15 cellular contexts compared by ENCODE assay signal in genomic region chr3:10471337-10471721, GRCh38. TPM values are rescaled to one million over a fixed set of nuclear protein-coding genes. Genes with fewer than 3 reads are reported as not detected.
DNase-seq lines count a peak whose midpoint lies in the region; ATAC-seq, FAIRE-seq and TF ChIP-seq lines count a peak whose summit lies in the region.
"Had no signal": no experiment of that assay in that cellular context is flagged by ENCODE, and none has a peak within 500 bp of the region (broad histone marks: within the 10 kb centered on the region; RNA-seq: fewer than 3 reads in every experiment).

No MANE protein-coding gene starts in this region.

- H3K27me3 ChIP-seq in H1 (replicated peaks in 1 of 4; ENCODE audit: control insufficient read depth in 3 of 4, extremely low read depth in 1 of 4, insufficient read depth in 3 of 4, low read length in 3 of 4) (no peaks in the 10 kb centered on the region), neuronal stem cell (ENCODE audit: control insufficient read depth in 3 of 3, insufficient read depth in 3 of 3, low read depth in 1 of 3, low read length in 3 of 3) (peaks cover 0 to 8% (median 0%) of the 10 kb centered on the region in 3 experiments)
- H3K27me3 ChIP-seq: vagina had no signal

- ATAC-seq in GM18861 (IDR thresholded peaks at IDR 0.05; ENCODE audit: unreplicated experiment) = no peak
- no peak for ATAC-seq in stimulated activated effector memory CD8-positive, alpha-beta T cell treated with anti-CD3 and anti-CD28 coated beads, Interleukin-12 subunit alpha, Interleukin-12 subunit beta, amount 100 ng/mL, for 72 hours
- ATAC-seq: activated CD8-positive, alpha-beta memory T cell treated with anti-CD3 and anti-CD28 coated beads, Interleukin-2, amount 10 ng/mL, durations not matched to agents 7 days and 5 days; T-helper 17 cell had no signal

- H3K4me1 Mint-ChIP-seq in activated CD4-positive, alpha-beta T cell treated with anti-CD3 and anti-CD28 coated beads, Interleukin-2, amount 10 ng/mL, durations not matched to agents 24 days and 14 days = peaks cover 4% of the 10 kb centered on the region
- peaks cover 9% of the 10 kb centered on the region for H3K4me1 Mint-ChIP-seq in endothelial cell (ENCODE audit: unreplicated experiment)
- peaks cover 12% of the 10 kb centered on the region for H3K4me1 Mint-ChIP-seq in stimulated activated effector memory CD8-positive, alpha-beta T cell treated with anti-CD3 and anti-CD28 coated beads, Interleukin-12 subunit alpha, Interleukin-12 subunit beta, amount 100 ng/mL, for 72 hours
- H3K4me1 Mint-ChIP-seq: immature natural killer cell had no signal

- H2AK5ac ChIP-seq in H1 (ENCODE audit: low read depth, low read length) = no peak overlapping the region
- H2AK5ac ChIP-seq in neuronal stem cell (ENCODE audit: low read depth, low read length) = peak overlapping the region; percentile 71

- TF ChIP-seq POLR2A in H1 (IDR thresholded peaks at IDR 0.05; ENCODE audit: control extremely low read depth in 1 of 2, low read depth in 2 of 2, low read length in 2 of 2) = no peak

- no peaks in the 10 kb centered on the region for H4K20me1 ChIP-seq in H1 (replicated peaks in 1 of 2; ENCODE audit: control insufficient read depth in 1 of 2, insufficient read depth in 2 of 2, low read length in 2 of 2)

- no peak overlapping the region for H4K91ac ChIP-seq in H1 (replicated peaks; ENCODE audit: insufficient read length, low read length)
- no peak overlapping the region for H4K91ac ChIP-seq in neuronal stem cell (ENCODE audit: low read depth, low read length, poor library complexity)

- H3K4me2 ChIP-seq in H1 (ENCODE audit: insufficient read depth in 1 of 2, low read depth in 2 of 2, low read length in 2 of 2) (peak overlapping the region; percentile 38 to 62), neuronal stem cell (ENCODE audit: insufficient read depth, low read length, poor library complexity, severe bottlenecking) (peak overlapping the region; percentile 90)

- no peak overlapping the region for H3K4me3 Mint-ChIP-seq in activated CD4-positive, alpha-beta T cell treated with anti-CD3 and anti-CD28 coated beads, Interleukin-2, amount 10 ng/mL, durations not matched to agents 24 days and 14 days
- H3K4me3 Mint-ChIP-seq in endothelial cell (ENCODE audit: unreplicated experiment) = no peak overlapping the region
- H3K4me3 Mint-ChIP-seq in stimulated activated effector memory CD8-positive, alpha-beta T cell treated with anti-CD3 and anti-CD28 coated beads, Interleukin-12 subunit alpha, Interleukin-12 subunit beta, amount 100 ng/mL, for 72 hours = no peak overlapping the region
- H3K4me3 Mint-ChIP-seq: activated CD8-positive, alpha-beta memory T cell treated with anti-CD3 and anti-CD28 coated beads, Interleukin-2, amount 10 ng/mL, durations not matched to agents 7 days and 5 days; immature natural killer cell; T-helper 17 cell had no signal

- H3K9me3 Mint-ChIP-seq in activated CD4-positive, alpha-beta T cell treated with anti-CD3 and anti-CD28 coated beads, Interleukin-2, amount 10 ng/mL, durations not matched to agents 24 days and 14 days = no peaks in the 10 kb centered on the region
- no peaks in the 10 kb centered on the region for H3K9me3 Mint-ChIP-seq in endothelial cell (ENCODE audit: unreplicated experiment)
- no peaks in the 10 kb centered on the region for H3K9me3 Mint-ChIP-seq in stimulated activated effector memory CD8-positive, alpha-beta T cell treated with anti-CD3 and anti-CD28 coated beads, Interleukin-12 subunit alpha, Interleukin-12 subunit beta, amount 100 ng/mL, for 72 hours
- H3K9me3 Mint-ChIP-seq: immature natural killer cell had no signal

- H2BK5ac ChIP-seq in H1 (ENCODE audit: low read depth, low read length) (no peak overlapping the region), neuronal stem cell (ENCODE audit: low read length) (peak overlapping the region; percentile 78)

- H3K23ac ChIP-seq in H1 (ENCODE audit: insufficient read length) = no peak overlapping the region
- H3K23ac ChIP-seq in neuronal stem cell (ENCODE audit: low read depth, low read length, poor library complexity) = no peak overlapping the region

- H3K4me1 ChIP-seq in H1 (replicated peaks in 1 of 4; ENCODE audit: control insufficient read depth in 3 of 4, insufficient read depth in 4 of 4, low read length in 3 of 4) = peaks cover 3 to 15% (median 8%) of the 10 kb centered on the region in 4 experiments
- H3K4me1 ChIP-seq in neuronal stem cell (ENCODE audit: control insufficient read depth in 2 of 2, insufficient read depth in 1 of 2, low read depth in 1 of 2, low read length in 2 of 2) = peaks cover 9 to 18% of the 10 kb centered on the region in 2 donors
- H3K4me1 ChIP-seq: vagina had no signal

- TF ChIP-seq CTCF in H1 (IDR thresholded peaks at IDR 0.05; ENCODE audit: control extremely low read depth in 1 of 3, insufficient read depth in 1 of 3, low read depth in 1 of 3, low read length in 3 of 3) (no peak), endothelial cell (IDR thresholded peaks at IDR 0.05; ENCODE audit: unreplicated experiment) (no peak)

- no peak for TF ChIP-seq RAD21 in H1 (IDR thresholded peaks at IDR 0.05 in 1 of 2, conservative IDR thresholded peaks at IDR 0.05 in 1 of 2; ENCODE audit: low read depth in 2 of 2, low read length in 2 of 2)

- no peak overlapping the region for H2BK20ac ChIP-seq in H1 (ENCODE audit: low read length)

- H3K79me1 ChIP-seq in H1 (ENCODE audit: low read depth, low read length) (no peaks in the 10 kb centered on the region), neuronal stem cell (ENCODE audit: low read depth, low read length) (no peaks in the 10 kb centered on the region)

- no peak for FAIRE-seq in H1 (lab: Jason Lieb, UNC)
- FAIRE-seq: endothelial cell of umbilical vein had no signal

- H2BK120ac ChIP-seq in H1 (replicated peaks; ENCODE audit: low read depth, low read length) (no peak overlapping the region), neuronal stem cell (ENCODE audit: low read depth, low read length) (no peak overlapping the region)

- WGBS in H1 (ENCODE audit: extremely low coverage in 1 of 2, insufficient coverage in 1 of 2, insufficient read length in 1 of 2, insufficient replicate concordance in 2 of 2, low coverage in 1 of 2, low lambda C conversion rate in 2 of 2, missing lambda C conversion rate in 1 of 2), 2 experiments = 62% methylated on average over 5 of the region's 8 CpGs; no CpG with 5 or more reads in 1 of the 2 experiments
- no CpG with 5 or more reads among the region's 8 CpGs for WGBS in neuronal stem cell (ENCODE audit: extremely low coverage in 2 of 2, insufficient read length in 2 of 2, insufficient replicate concordance in 1 of 2), 2 donors

- H3K27me3 Mint-ChIP-seq in activated CD4-positive, alpha-beta T cell treated with anti-CD3 and anti-CD28 coated beads, Interleukin-2, amount 10 ng/mL, durations not matched to agents 24 days and 14 days = peaks cover 15% of the 10 kb centered on the region
- H3K27me3 Mint-ChIP-seq in endothelial cell (ENCODE audit: unreplicated experiment) = peaks cover 5% of the 10 kb centered on the region

- H3K9ac ChIP-seq in H1 (replicated peaks in 1 of 4; ENCODE audit: extremely low read depth in 1 of 4, low read depth in 3 of 4, low read length in 3 of 4) (0 out of 7 replicates have a peak overlapping the region, but pooled peaks of 1 of the 4 experiments have one; percentile 13), neuronal stem cell (ENCODE audit: low read depth, low read length, poor library complexity) (no peak overlapping the region)

- no peaks in the 10 kb centered on the region for H3K79me2 ChIP-seq in H1 (ENCODE audit: control insufficient read depth in 1 of 2, insufficient read depth in 2 of 2, low read length in 2 of 2)

- H3K18ac ChIP-seq in H1 (ENCODE audit: extremely low read depth, low read length) (no peak overlapping the region), neuronal stem cell (ENCODE audit: low read length) (peak overlapping the region; percentile 97)

- H2BK15ac ChIP-seq in H1 (ENCODE audit: low read length) = no peak overlapping the region
- H2BK15ac ChIP-seq in neuronal stem cell (ENCODE audit: low read length) = no peak overlapping the region

- H2BK12ac ChIP-seq in H1 (ENCODE audit: low read depth, low read length) (peak overlapping the region; percentile 75; the same call in 1 of the 2 replicates), neuronal stem cell (ENCODE audit: low read length) (no peak overlapping the region)

- no peaks in the 10 kb centered on the region for H3K36me3 Mint-ChIP-seq in activated CD4-positive, alpha-beta T cell treated with anti-CD3 and anti-CD28 coated beads, Interleukin-2, amount 10 ng/mL, durations not matched to agents 24 days and 14 days (ENCODE audit: low read depth)
- H3K36me3 Mint-ChIP-seq in endothelial cell (ENCODE audit: low read depth, unreplicated experiment) = no peaks in the 10 kb centered on the region
- no peaks in the 10 kb centered on the region for H3K36me3 Mint-ChIP-seq in stimulated activated effector memory CD8-positive, alpha-beta T cell treated with anti-CD3 and anti-CD28 coated beads, Interleukin-12 subunit alpha, Interleukin-12 subunit beta, amount 100 ng/mL, for 72 hours
- H3K36me3 Mint-ChIP-seq: activated CD8-positive, alpha-beta memory T cell treated with anti-CD3 and anti-CD28 coated beads, Interleukin-2, amount 10 ng/mL, durations not matched to agents 7 days and 5 days; immature natural killer cell had no signal

- H3K56ac ChIP-seq in H1 (replicated peaks; ENCODE audit: insufficient read length, low read depth, low read length) = no peak overlapping the region

- H3K4ac ChIP-seq in H1 (replicated peaks; ENCODE audit: insufficient read length, low read depth, low read length) (no peak overlapping the region), neuronal stem cell (ENCODE audit: low read length) (no peak overlapping the region)

- H3K4me3 ChIP-seq in H1 (ENCODE audit: extremely low read depth in 1 of 4, insufficient read depth in 2 of 4, low read depth in 3 of 4, low read length in 4 of 4) = peak overlapping the region in 3 of 4 experiments; percentile 21 to 50 (median 24); a peak in 5 of 8 replicates
- peak overlapping the region; percentile 1 to 39 for H3K4me3 ChIP-seq in neuronal stem cell (ENCODE audit: low read length in 2 of 2)
- H3K4me3 ChIP-seq: vagina had no signal

- no peak overlapping the region for H4K5ac ChIP-seq in H1 (ENCODE audit: insufficient read length, low read depth, low read length)

- intact Hi-C loops in activated CD4-positive, alpha-beta T cell treated with anti-CD3 and anti-CD28 coated beads, Interleukin-2, amount 10 ng/mL, durations not matched to agents 24 days and 14 days (cut with micrococcal nuclease) = no loop called here

- DNase-seq in activated CD4-positive, alpha-beta T cell treated with anti-CD3 and anti-CD28 coated beads, Interleukin-2, amount 10 ng/mL, durations not matched to agents 24 days and 14 days = no peak
- DNase-seq in activated CD4-positive, alpha-beta T cell treated with anti-CD3 and anti-CD28 coated beads, Interleukin-2, amount 50 U/mL, for 1 hour = no peak
- peak; percentile 24 for DNase-seq in NCI-H2029 treated with DMSO at 0.1 percent for 48 hours (lab: John Stamatoyannopoulos, UW)
- DNase-seq in H1 (ENCODE audit: low read depth in 1 of 2, low spot score in 2 of 2) = no peak
- peak; percentile 54 for DNase-seq in neuronal stem cell (ENCODE audit: low spot score)
- DNase-seq in endothelial cell (ENCODE audit: low spot score) = no peak
- DNase-seq in stimulated activated effector memory CD8-positive, alpha-beta T cell treated with anti-CD3 and anti-CD28 coated beads, Interleukin-12 subunit alpha, Interleukin-12 subunit beta, amount 100 ng/mL, for 72 hours (ENCODE audit: low spot score in 2 of 2) = no peak
- DNase-seq: activated CD8-positive, alpha-beta memory T cell treated with anti-CD3 and anti-CD28 coated beads, Interleukin-2, amount 10 ng/mL, durations not matched to agents 7 days and 5 days; GF-D8; immature natural killer cell; T-helper 17 cell had no signal

- H3K23me2 ChIP-seq in H1 (ENCODE audit: low read depth, low read length) = peaks cover 2% of the 10 kb centered on the region; the same call in 1 of the 2 replicates

- H3K27ac ChIP-seq in H1 (ENCODE audit: low read depth, low read length) (no peak overlapping the region), neuronal stem cell (replicated peaks; ENCODE audit: low read length) (peak overlapping the region; percentile 83)
- H3K27ac ChIP-seq: HL-60, vagina had no signal

- POLR2A ChIA-PET in H1 (lab: Charles Lee; ENCODE audit: partially characterized antibody) = interaction anchor here (0.6 kb wide), 1 partner anchor 162 kb away, joined by 3 read pairs; no protein-coding TSS in a partner anchor

- H3K36me3 ChIP-seq in H1 (ENCODE audit: control insufficient read depth in 2 of 4, insufficient read depth in 4 of 4, low read length in 3 of 4) = no peaks in the 10 kb centered on the region
- no peaks in the 10 kb centered on the region for H3K36me3 ChIP-seq in neuronal stem cell (replicated peaks in 1 of 2; ENCODE audit: control insufficient read depth in 2 of 2, insufficient read depth in 2 of 2, low read length in 2 of 2)
- H3K36me3 ChIP-seq: vagina had no signal

- no peak for TF ChIP-seq EP300 in H1 (IDR thresholded peaks at IDR 0.05; ENCODE audit: borderline replicate concordance in 1 of 2, low read depth in 2 of 2, low read length in 2 of 2)

- H4K8ac ChIP-seq in H1 (ENCODE audit: extremely low read depth, insufficient read depth, low read length) (no peak overlapping the region), neuronal stem cell (ENCODE audit: low read depth, low read length) (no peak overlapping the region)

- CTCF ChIA-PET in H1 (lab: Charles Lee; ENCODE audit: partially characterized antibody) = interaction anchor here (0.7 kb wide), 1 partner anchor 128 kb away, joined by 3 read pairs; no protein-coding TSS in a partner anchor

- H3K9me3 ChIP-seq in H1 (ENCODE audit: insufficient read depth in 2 of 2, low read depth in 1 of 2, low read length in 1 of 2) (no peaks in the 10 kb centered on the region), neuronal stem cell (replicated peaks in 1 of 2; ENCODE audit: control insufficient read depth in 2 of 2, insufficient read depth in 1 of 2, low read depth in 1 of 2, low read length in 2 of 2) (no peaks in the 10 kb centered on the region)
- H3K9me3 ChIP-seq: vagina had no signal

- H3K27ac Mint-ChIP-seq in activated CD4-positive, alpha-beta T cell treated with anti-CD3 and anti-CD28 coated beads, Interleukin-2, amount 10 ng/mL, durations not matched to agents 24 days and 14 days = peak overlapping the region; percentile 4
- H3K27ac Mint-ChIP-seq in endothelial cell (ENCODE audit: unreplicated experiment) = no peak overlapping the region
- H3K27ac Mint-ChIP-seq in stimulated activated effector memory CD8-positive, alpha-beta T cell treated with anti-CD3 and anti-CD28 coated beads, Interleukin-12 subunit alpha, Interleukin-12 subunit beta, amount 100 ng/mL, for 72 hours = no peak overlapping the region
- H3K27ac Mint-ChIP-seq: activated CD8-positive, alpha-beta memory T cell treated with anti-CD3 and anti-CD28 coated beads, Interleukin-2, amount 10 ng/mL, durations not matched to agents 7 days and 5 days; immature natural killer cell; T-helper 17 cell had no signal

- no peak overlapping the region for H3K14ac ChIP-seq in H1 (ENCODE audit: insufficient read length)
- H3K14ac ChIP-seq in neuronal stem cell (ENCODE audit: low read length) = no peak overlapping the region

- H2AFZ ChIP-seq in H1 (ENCODE audit: low read length) = no peak overlapping the region
- peak overlapping the region; percentile 80 for H2AFZ ChIP-seq in neuronal stem cell (ENCODE audit: low read length)

RNA-seq across cellular contexts. Expression of gene ATP2B2, which starts 34.1 kb away (rescaled TPM):
- total RNA-seq in activated CD4-positive, alpha-beta T cell treated with anti-CD3 and anti-CD28 coated beads, Interleukin-2, amount 10 ng/mL, durations not matched to agents 24 days and 14 days = 0.31 TPM in 1 of 2 replicates, not detected in the other
- 0.61 and 1.2 TPM in 2 replicates for total RNA-seq in H1 (2021; fragmentation: NEBNext Ultra II Directional; extraction: Animal tissue kit (Norgen Biotek cat#: 25700))
- polyA plus RNA-seq in H1 (2011; rRNA removed) = 0.14 and 0.20 TPM in 2 replicates
- polyA plus RNA-seq in H1 (2011; cell fraction: cytosol; rRNA removed) = 0.17 TPM
- polyA plus RNA-seq in H1 (2011; cell fraction: nucleus; rRNA removed) = 0.53 TPM
- 0.08 to 0.39 TPM (median 0.32 TPM) in 4 replicates for polyA plus RNA-seq in H1 (2012, experiment 1 of 2)
- 0.16 TPM for polyA plus RNA-seq in H1 (2012, experiment 2 of 2)
- 0.47 TPM for polyA plus RNA-seq in H1 (2013, experiment 1 of 2)
- 0.31 TPM for polyA plus RNA-seq in H1 (2013, experiment 2 of 2)
- 0.38 and 0.41 TPM in 2 replicates for polyA minus RNA-seq in H1 (2011; rRNA and poly(A)+ RNA removed)
- 0.22 TPM for polyA minus RNA-seq in H1 (2011; cell fraction: cytosol; rRNA and poly(A)+ RNA removed)
- polyA minus RNA-seq in H1 (2011; cell fraction: nucleus; rRNA and poly(A)+ RNA removed) = 0.70 TPM
- polyA plus RNA-seq in neuronal stem cell (2013, experiment 1 of 2) = 0.15 TPM
- polyA plus RNA-seq in neuronal stem cell (2013, experiment 2 of 2) = 0.17 TPM
- 1.7 TPM for total RNA-seq in endothelial cell (ENCODE audit: unreplicated experiment)
- total RNA-seq: activated CD8-positive, alpha-beta memory T cell treated with anti-CD3 and anti-CD28 coated beads, Interleukin-2, amount 10 ng/mL, durations not matched to agents 7 days and 5 days; endothelial cell of umbilical vein; T-helper 17 cell had no signal
- polyA plus RNA-seq: endothelial cell of umbilical vein, immature natural killer cell had no signal

Comparison
In these comparisons a context has a peak if more than half of its experiments do, and no peak if none do; other contexts are left out.
1. DNase-seq: peak in NCI-H2029 treated with DMSO at 0.1 percent for 48 hours (single experiment) and neuronal stem cell (single experiment); none in activated CD4-positive, alpha-beta T cell treated with anti-CD3 and anti-CD28 coated beads, Interleukin-2, amount 10 ng/mL, durations not matched to agents 24 days and 14 days (single experiment), activated CD4-positive, alpha-beta T cell treated with anti-CD3 and anti-CD28 coated beads, Interleukin-2, amount 50 U/mL, for 1 hour (single experiment), H1 (0 of 2), endothelial cell (single experiment) and stimulated activated effector memory CD8-positive, alpha-beta T cell treated with anti-CD3 and anti-CD28 coated beads, Interleukin-12 subunit alpha, Interleukin-12 subunit beta, amount 100 ng/mL, for 72 hours (0 of 2).